8 cellular contexts compared by ENCODE assay signal in the genomic region with DNA sequence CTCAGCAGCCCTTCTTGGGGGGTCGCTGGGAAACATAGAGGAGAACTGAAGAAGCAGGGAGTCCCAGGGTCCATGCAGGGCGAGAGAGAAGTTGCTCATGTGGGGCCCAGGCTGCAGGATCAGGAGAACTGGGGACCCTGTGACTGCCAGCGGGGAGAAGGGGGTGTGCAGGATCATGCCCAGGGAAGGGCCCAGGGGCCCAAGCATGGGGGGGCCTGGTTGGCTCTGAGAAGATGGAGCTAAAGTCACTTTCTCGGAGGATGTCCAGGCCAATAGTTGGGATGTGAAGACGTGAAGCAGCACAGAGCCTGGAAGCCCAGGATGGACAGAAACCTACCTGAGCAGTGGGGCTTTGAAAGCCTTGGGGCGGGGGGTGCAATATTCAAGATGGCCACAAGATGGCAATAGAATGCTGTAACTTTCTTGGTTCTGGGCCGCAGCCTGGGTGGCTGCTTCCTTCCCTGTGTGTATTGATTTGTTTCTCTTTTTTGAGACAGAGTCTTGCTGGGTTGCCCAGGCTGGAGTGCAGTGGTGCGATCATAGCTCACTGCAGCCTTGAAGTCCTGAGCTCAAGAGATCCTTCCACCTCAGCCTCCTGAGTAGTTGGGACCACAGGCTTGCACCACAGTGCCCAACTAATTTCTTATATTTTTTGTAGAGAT. TPM values are rescaled to one million over a fixed set of nuclear protein-coding genes. Genes with fewer than 3 reads are reported as not detected.
DNase-seq lines count a peak whose midpoint lies in the region; ATAC-seq, FAIRE-seq and TF ChIP-seq lines count a peak whose summit lies in the region.

No MANE protein-coding gene starts in this region.

- H3K4me3 ChIP-seq in DOHH2 (ENCODE audit: low read length) (no peak overlapping the region), fibroblast of mammary gland (ENCODE audit: control insufficient read depth, low read depth, low read length) (no peak overlapping the region), stomach (no peak overlapping the region)
- H3K4me3 ChIP-seq in Jurkat, Clone E6-1 (ENCODE audit: low read length): no peak overlapping the region

- no peaks in the 10 kb centered on the region for H3K9me3 ChIP-seq in DOHH2 (ENCODE audit: control insufficient read depth, insufficient read depth, low read length)
- no peaks in the 10 kb centered on the region for H3K9me3 ChIP-seq in stomach

- no peaks in the 10 kb centered on the region for H3F3A ChIP-seq in DOHH2 (ENCODE audit: control insufficient read depth, insufficient read depth)

- no peaks in the 10 kb centered on the region for H3K27me3 Mint-ChIP-seq in neural crest cell (ENCODE audit: low read depth)

- no peak for TF ChIP-seq EP300 in stomach (IDR thresholded peaks at IDR 0.05)

- H3K4me3 Mint-ChIP-seq in neural crest cell: no peak overlapping the region

- no peaks in the 10 kb centered on the region; the same call in 1 of the 2 replicates for H4K20me1 ChIP-seq in DOHH2 (ENCODE audit: control insufficient read depth, insufficient read depth, low read depth, low read length)

- no peaks in the 10 kb centered on the region for H3K79me2 ChIP-seq in DOHH2 (ENCODE audit: control insufficient read depth, low read length)

- intact Hi-C loops in stomach (cut with DNase I; ENCODE audit: low total_unique reads): no loop called here

- peaks cover 2% of the 10 kb centered on the region for H3K9me3 Mint-ChIP-seq in neural crest cell

- no peak overlapping the region for H3K4me2 ChIP-seq in DOHH2 (ENCODE audit: low read length)

- ATAC-seq in GM21717 (IDR thresholded peaks at IDR 0.05; ENCODE audit: unreplicated experiment): no peak

- no peak for FAIRE-seq in RCC 7860 (lab: Jason Lieb, UNC)

- TF ChIP-seq CTCF in DOHH2 (IDR thresholded peaks at IDR 0.05; ENCODE audit: low read depth, low read length, poor library complexity, severe bottlenecking) (peak; percentile 84), fibroblast of mammary gland (conservative IDR thresholded peaks at IDR 0.05; ENCODE audit: control insufficient read depth, insufficient read depth, low read depth, low read length) (peak; percentile 89), neural crest cell (conservative IDR thresholded peaks at IDR 0.05) (peak; percentile 93), stomach (IDR thresholded peaks at IDR 0.05) (peak in 6 of 7 experiments; percentile 82 to 99 (median 98))

- DNase-seq in Jurkat, Clone E6-1 (ENCODE audit: low read depth, low spot score): peak; percentile 64
- DNase-seq in RCC 7860 (ENCODE audit: low spot score) (peak; percentile 39), fibroblast of mammary gland (ENCODE audit: low read depth) (peak; percentile 52), neural crest cell (ENCODE audit: low read depth, low spot score) (peak; percentile 78), stomach (peak; percentile 83)
- DNase-seq in activated T-cell treated with anti-CD3 and anti-CD28 coated beads, Interleukin-2, amount 50 U/mL, for 48 hours: peak; percentile 83

- WGBS in stomach, 5 donors: 21 to 27% (median 24%) methylated on average over 8 of the region's 8 CpGs

- H3K27ac ChIP-seq in DOHH2 (ENCODE audit: low read depth, low read length): no peak overlapping the region
- H3K27ac ChIP-seq in stomach: no peak overlapping the region

- H3K27me3 ChIP-seq in DOHH2 (ENCODE audit: control insufficient read depth, low read length) (peaks cover 3% of the 10 kb centered on the region; the same call in 1 of the 2 replicates), stomach (no peaks in the 10 kb centered on the region)

- H3K4me1 Mint-ChIP-seq in neural crest cell: no peaks in the 10 kb centered on the region

- no peaks in the 10 kb centered on the region for H3K36me3 ChIP-seq in DOHH2 (ENCODE audit: control insufficient read depth, low read length)
- H3K36me3 ChIP-seq in stomach: no peaks in the 10 kb centered on the region

- H3K9me2 ChIP-seq in DOHH2 (replicated peaks; ENCODE audit: control insufficient read depth, low read length): no peaks in the 10 kb centered on the region

- no peaks in the 10 kb centered on the region for H3K36me3 Mint-ChIP-seq in neural crest cell (ENCODE audit: low read depth)

- H3K4me1 ChIP-seq in DOHH2 (ENCODE audit: control insufficient read depth, low read length) (0 out of 2 replicates have a peak, but pooled peaks cover 3% of the 10 kb centered on the region), stomach (peaks cover 7 to 24% (median 19%) of the 10 kb centered on the region in 4 donors)

- no peak for TF ChIP-seq POLR2A in stomach (IDR thresholded peaks at IDR 0.05)

- H3K27ac Mint-ChIP-seq in neural crest cell (ENCODE audit: unreplicated experiment): no peak overlapping the region

RNA-seq across cellular contexts. Expression of a gene that starts 3.4 kb away (rescaled TPM):
- not detected for polyA plus RNA-seq in Jurkat, Clone E6-1 (2012; ENCODE audit: insufficient read depth, insufficient read length)
- total RNA-seq in neural crest cell: not detected in 2 replicates
- total RNA-seq in stomach: not detected
- polyA plus RNA-seq in stomach: not detected
